Comparison of ENCODE assay signal across 19 cellular contexts in genomic region chr12:52074656-52075408, GRCh38. TPM values are rescaled to one million over a fixed set of nuclear protein-coding genes. Genes with fewer than 3 reads are reported as not detected.
DNase-seq lines count a peak whose midpoint lies in the region; ATAC-seq, FAIRE-seq and TF ChIP-seq lines count a peak whose summit lies in the region.
"Had no signal": no experiment of that assay in that cellular context is flagged by ENCODE, and none has a peak within 500 bp of the region (broad histone marks: within the 10 kb centered on the region; RNA-seq: fewer than 3 reads in every experiment).

No MANE protein-coding gene starts in this region.

- no peak for FAIRE-seq in D721Med (lab: Jason Lieb, UNC)
- FAIRE-seq: HepG2 had no signal

- peaks cover 40% of the 10 kb centered on the region for H3K4me1 ChIP-seq in lower lobe of right lung

- H3K9me3 ChIP-seq in lower lobe of right lung = no peaks in the 10 kb centered on the region
- H3K9me3 ChIP-seq: esophagus squamous epithelium, neutrophil, right atrium auricular region, vagina had no signal

- H3K4me3 ChIP-seq in lower lobe of right lung = no peak overlapping the region
- H3K4me3 ChIP-seq: esophagus squamous epithelium, right atrium auricular region, vagina had no signal

- DNase-seq in left cardiac atrium = peak; percentile 7
- DNase-seq in left ventricle myocardium superior = no peak
- DNase-seq in NCI-H510A treated with DMSO at 0.1 percent for 48 hours (lab: John Stamatoyannopoulos, UW) = peak; percentile 94
- DNase-seq in lower lobe of right lung = peak; percentile 37
- no peak for DNase-seq in NCI-H1930 (lab: John Stamatoyannopoulos, UW)
- DNase-seq in D721Med (ENCODE audit: insufficient read length, low spot score) = no peak
- DNase-seq in NCI-H1694 (lab: John Stamatoyannopoulos, UW) = no peak
- no peak for DNase-seq in effector CD8-positive, alpha-beta T cell (lab: John Stamatoyannopoulos, UW)
- DNase-seq: activated naive CD8-positive, alpha-beta T cell treated with anti-CD3 and anti-CD28 coated beads, Interleukin-2, amount 10 ng/mL, durations not matched to agents 7 days and 5 days; esophagus squamous epithelium; GOT3; MM.1S; Right ventricle myocardium superior had no signal

- H3K27me3 ChIP-seq in lower lobe of right lung (ENCODE audit: low read depth) = no peaks in the 10 kb centered on the region
- H3K27me3 ChIP-seq: esophagus squamous epithelium, neutrophil, right atrium auricular region, vagina had no signal

- ATAC-seq in left cardiac atrium (no peak), left ventricle myocardium superior (no peak), lower lobe of right lung (peak; percentile 28 to 57)
- ATAC-seq: HepG2 had no signal

- TF ChIP-seq CTCF in lower lobe of right lung (IDR thresholded peaks at IDR 0.05) (no peak), D721Med (IDR thresholded peaks at IDR 0.05; ENCODE audit: insufficient read depth, missing control alignments) (no peak)

- intact Hi-C loops in left cardiac atrium (cut with DNase I) (no loop called here), left ventricle myocardium superior (cut with micrococcal nuclease) (no loop called here), lower lobe of right lung (cut with DNase I) (no loop called here)

- peak overlapping the region; percentile 31 for H3K27ac ChIP-seq in lower lobe of right lung
- H3K27ac ChIP-seq: esophagus squamous epithelium, neutrophil, right atrium auricular region, vagina, VCaP had no signal

- H3K36me3 ChIP-seq in lower lobe of right lung = peaks cover 72% of the 10 kb centered on the region

RNA-seq across cellular contexts. Expression of gene SMIM41, which starts 4.7 kb away (rescaled TPM):
- total RNA-seq in left cardiac atrium (under 1 TPM in 1 of 2 donors, not detected in 1; 0.27 TPM), left ventricle myocardium superior (not detected), lower lobe of right lung (4.3 TPM)
- total RNA-seq: activated naive CD8-positive, alpha-beta T cell treated with anti-CD3 and anti-CD28 coated beads, Interleukin-2, amount 10 ng/mL, durations not matched to agents 7 days and 5 days; glomerular endothelial cell; HepG2 had no signal

RNA-seq across cellular contexts. Expression of gene ATG101, which starts 5.1 kb away (rescaled TPM):
- total RNA-seq in left cardiac atrium = 10 to 100 TPM; 25.2 to 28.7 TPM
- total RNA-seq in left ventricle myocardium superior = 26.5 TPM
- total RNA-seq in lower lobe of right lung = 31.8 TPM

RNA-seq across cellular contexts. Expression of gene NR4A1, which starts 23.6 kb away (rescaled TPM):
- total RNA-seq in left cardiac atrium (100 to 1,000 TPM in 1 of 2 donors, 10 to 100 TPM in 1; 85.6 to 172 TPM), left ventricle myocardium superior (58.9 TPM), lower lobe of right lung (39.3 TPM)

Comparison
In these comparisons a context has a peak if more than half of its experiments do, and no peak if none do; other contexts are left out.
1. DNase-seq: peak in left cardiac atrium (single experiment), NCI-H510A treated with DMSO at 0.1 percent for 48 hours (single experiment) and lower lobe of right lung (single experiment); none in left ventricle myocardium superior (single experiment), NCI-H1930 (0 of 2), D721Med (single experiment), NCI-H1694 (single experiment) and effector CD8-positive, alpha-beta T cell (single experiment).
2. ATAC-seq: peak in lower lobe of right lung (2 of 2); none in left cardiac atrium (0 of 2) and left ventricle myocardium superior (single experiment).